In the genomic region with DNA sequence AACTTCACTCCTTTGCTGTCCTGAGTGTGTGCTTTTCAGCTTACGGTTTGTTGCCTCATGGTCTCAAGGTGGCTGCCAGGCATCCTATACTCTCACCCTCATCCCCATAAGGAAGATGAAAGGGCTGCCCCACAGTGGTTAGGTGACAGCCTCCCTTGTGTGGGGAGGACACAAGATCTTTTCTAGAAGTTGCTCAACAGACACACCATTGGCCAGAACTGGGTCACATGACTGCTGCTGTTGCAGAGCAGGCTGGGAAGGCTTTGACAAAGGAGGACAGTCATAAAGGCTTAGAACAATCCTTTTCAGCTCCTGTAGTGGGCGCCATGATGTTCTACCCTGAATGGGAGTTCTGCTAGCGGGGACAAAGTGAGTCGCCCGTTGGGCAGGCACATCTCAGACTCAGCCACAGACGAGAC, we compare ENCODE assay signal across 20 cellular contexts.
A peak's percentile ranks its signal among the peaks of the same experiment; 100 is the strongest.
DNase-seq lines count a peak whose midpoint lies in the region; ATAC-seq, FAIRE-seq and TF ChIP-seq lines count a peak whose summit lies in the region.
"Had no signal": no experiment of that assay in that cellular context is flagged by ENCODE, and none has a peak within 500 bp of the region (broad histone marks: within the 10 kb centered on the region; RNA-seq: fewer than 3 reads in every experiment).

No MANE protein-coding gene starts in this region.

- CTCF ChIA-PET in OCI-LY7 (lab: Charles Lee; ENCODE audit: unreplicated experiment) (no interaction called here), H1 (lab: Charles Lee; ENCODE audit: partially characterized antibody) (interaction anchor here (0.7 to 2.1 kb wide), 14 partner anchors 8 to 193 kb away, joined by 3 to 8 read pairs (median 4); no protein-coding TSS in a partner anchor)

- H4K20me1 ChIP-seq in OCI-LY7 (ENCODE audit: insufficient read depth, low read length) (no peaks in the 10 kb centered on the region), H1 (replicated peaks in 1 of 2; ENCODE audit: control insufficient read depth in 1 of 2, insufficient read depth in 2 of 2, low read length in 2 of 2) (no peaks in the 10 kb centered on the region)

- H3K4me2 ChIP-seq in OCI-LY7 (ENCODE audit: low read length) (no peak overlapping the region), H1 (ENCODE audit: insufficient read depth in 1 of 2, low read depth in 2 of 2, low read length in 2 of 2) (no peak overlapping the region)

- no peak overlapping the region for H3K9ac ChIP-seq in H1 (replicated peaks in 1 of 4; ENCODE audit: extremely low read depth in 1 of 4, low read depth in 3 of 4, low read length in 3 of 4)

- 0 out of 4 replicates have a peak, but pooled peaks of 1 of the 2 experiments have one; percentile 20 for TF ChIP-seq RAD21 in H1 (IDR thresholded peaks at IDR 0.05 in 1 of 2, conservative IDR thresholded peaks at IDR 0.05 in 1 of 2; ENCODE audit: low read depth in 2 of 2, low read length in 2 of 2)

- peaks cover 7 to 10% of the 10 kb centered on the region in 2 donors for H3K9me3 Mint-ChIP-seq in stimulated activated naive B cell treated with anti-CD40 and anti-IgM and Interleukin-4, amounts not matched to agents 10 μg/mL and 1 μg/mL and 100 μg/mL, for 72 hours

- POLR2A ChIA-PET in OCI-LY7 (lab: Charles Lee) (no interaction called here), H1 (lab: Charles Lee; ENCODE audit: partially characterized antibody) (interaction anchor here (0.5 to 1.0 kb wide), 3 partner anchors 23 to 156 kb away, joined by 3 to 4 read pairs (median 3); no protein-coding TSS in a partner anchor)

- no peak overlapping the region for H2BK120ac ChIP-seq in H1 (replicated peaks; ENCODE audit: low read depth, low read length)

- no peaks in the 10 kb centered on the region for H3K4me1 Mint-ChIP-seq in stimulated activated naive B cell treated with anti-CD40 and anti-IgM and Interleukin-4, amounts not matched to agents 10 μg/mL and 1 μg/mL and 100 μg/mL, for 72 hours
- H3K4me1 Mint-ChIP-seq: activated naive CD8-positive, alpha-beta T cell treated with anti-CD3 and anti-CD28 coated beads, Interleukin-2, amount 10 ng/mL, durations not matched to agents 7 days and 5 days had no signal

- H2BK15ac ChIP-seq in H1 (ENCODE audit: low read length), result no peak overlapping the region

- peaks cover 46 to 51% of the 10 kb centered on the region in 2 donors for H3K36me3 Mint-ChIP-seq in stimulated activated naive B cell treated with anti-CD40 and anti-IgM and Interleukin-4, amounts not matched to agents 10 μg/mL and 1 μg/mL and 100 μg/mL, for 72 hours

- H2AFZ ChIP-seq in OCI-LY7 (ENCODE audit: low read length), result no peak overlapping the region
- H2AFZ ChIP-seq in H1 (ENCODE audit: low read length), result no peak overlapping the region

- no peak overlapping the region for H4K91ac ChIP-seq in H1 (replicated peaks; ENCODE audit: insufficient read length, low read length)

- no peak overlapping the region for H2AK5ac ChIP-seq in H1 (ENCODE audit: low read depth, low read length)

- H2BK12ac ChIP-seq in H1 (ENCODE audit: low read depth, low read length), result no peak overlapping the region

- intact Hi-C loops in OCI-LY7 (cut with micrococcal nuclease; ENCODE audit: unreplicated experiment), result no loop called here

- H3K27me3 ChIP-seq in H1 (replicated peaks in 1 of 4; ENCODE audit: control insufficient read depth in 3 of 4, extremely low read depth in 1 of 4, insufficient read depth in 3 of 4, low read length in 3 of 4), result no peaks in the 10 kb centered on the region; a peak in 1 of 7 replicates
- H3K27me3 ChIP-seq: Peyer's patch, sigmoid colon, upper lobe of left lung had no signal

- no peak overlapping the region for H3K18ac ChIP-seq in H1 (ENCODE audit: extremely low read depth, low read length)

- peaks cover 8% of the 10 kb centered on the region; the same call in 1 of the 2 replicates for H3K9me3 ChIP-seq in OCI-LY7 (ENCODE audit: low read length)
- peaks cover 0 to 4% of the 10 kb centered on the region in 2 experiments; a peak in 3 of 4 replicates for H3K9me3 ChIP-seq in H1 (ENCODE audit: insufficient read depth in 2 of 2, low read depth in 1 of 2, low read length in 1 of 2)
- H3K9me3 ChIP-seq: neutrophil, Peyer's patch, upper lobe of left lung had no signal

- no peak overlapping the region for H3K14ac ChIP-seq in H1 (ENCODE audit: insufficient read length)

- H3K56ac ChIP-seq in H1 (replicated peaks; ENCODE audit: insufficient read length, low read depth, low read length), result no peak overlapping the region

- H3K4ac ChIP-seq in H1 (replicated peaks; ENCODE audit: insufficient read length, low read depth, low read length), result no peak overlapping the region

- H3K79me2 ChIP-seq in OCI-LY7 (ENCODE audit: insufficient read depth, low read depth, low read length), result no peaks in the 10 kb centered on the region
- H3K79me2 ChIP-seq in H1 (ENCODE audit: control insufficient read depth in 1 of 2, insufficient read depth in 2 of 2, low read length in 2 of 2), result no peaks in the 10 kb centered on the region

- TF ChIP-seq EP300 in H1 (IDR thresholded peaks at IDR 0.05; ENCODE audit: borderline replicate concordance in 1 of 2, low read depth in 2 of 2, low read length in 2 of 2), result no peak

- TF ChIP-seq CTCF in OCI-LY7 (conservative IDR thresholded peaks at IDR 0.05; ENCODE audit: low read length), result 0 out of 2 replicates have a peak, but pooled peaks have one; percentile 12
- TF ChIP-seq CTCF in H1 (IDR thresholded peaks at IDR 0.05; ENCODE audit: control extremely low read depth in 1 of 3, insufficient read depth in 1 of 3, low read depth in 1 of 3, low read length in 3 of 3), result peak in 2 of 3 experiments; percentile 4 to 34; a peak in 1 of 4 replicates

- H3K27ac ChIP-seq in OCI-LY7 (ENCODE audit: low read depth, low read length, poor library complexity, severe bottlenecking) (no peak overlapping the region), H1 (ENCODE audit: low read depth, low read length) (no peak overlapping the region)
- H3K27ac ChIP-seq: neutrophil, Peyer's patch had no signal

- H3K36me3 ChIP-seq in OCI-LY7 (ENCODE audit: insufficient read depth, low read length) (peaks cover 18% of the 10 kb centered on the region), H1 (ENCODE audit: control insufficient read depth in 2 of 4, insufficient read depth in 4 of 4, low read length in 3 of 4) (no peaks in the 10 kb centered on the region)
- H3K36me3 ChIP-seq: neutrophil, Peyer's patch, sigmoid colon, upper lobe of left lung had no signal

- no peak overlapping the region for H2BK5ac ChIP-seq in H1 (ENCODE audit: low read depth, low read length)

- H4K5ac ChIP-seq in H1 (ENCODE audit: insufficient read length, low read depth, low read length), result no peak overlapping the region

- WGBS in H1 (ENCODE audit: extremely low coverage in 1 of 2, insufficient coverage in 1 of 2, insufficient read length in 1 of 2, insufficient replicate concordance in 2 of 2, low coverage in 1 of 2, low lambda C conversion rate in 2 of 2, missing lambda C conversion rate in 1 of 2), 2 experiments, result 90% methylated on average over 6 of the region's 6 CpGs; no CpG with 5 or more reads in 1 of the 2 experiments

- no peak for TF ChIP-seq POLR2A in H1 (IDR thresholded peaks at IDR 0.05; ENCODE audit: control extremely low read depth in 1 of 2, low read depth in 2 of 2, low read length in 2 of 2)

- H3K27ac Mint-ChIP-seq in stimulated activated naive B cell treated with anti-CD40 and anti-IgM and Interleukin-4, amounts not matched to agents 10 μg/mL and 1 μg/mL and 100 μg/mL, for 72 hours, result peak overlapping the region; percentile 25
- H3K27ac Mint-ChIP-seq: activated naive CD8-positive, alpha-beta T cell treated with anti-CD3 and anti-CD28 coated beads, Interleukin-2, amount 10 ng/mL, durations not matched to agents 7 days and 5 days; activated T-cell treated with anti-CD3 and anti-CD28 coated beads, Interleukin-2, amount 50 U/mL, for 24 hours had no signal

- H3K9me2 ChIP-seq in OCI-LY7 (ENCODE audit: insufficient read depth, low read length), result no peaks in the 10 kb centered on the region

- peak; percentile 7 for DNase-seq in stimulated activated CD4-positive, alpha-beta T cell treated with anti-CD3 and anti-CD28 coated beads, Interleukin-1b, Interleukin-23, amount 100 ng/mL, for 48 hours
- no peak for DNase-seq in stimulated activated CD4-positive, alpha-beta T cell treated with anti-CD3 and anti-CD28 coated beads, Interleukin-12 subunit alpha, Interleukin-12 subunit beta, amount 100 ng/mL, for 4 hours
- DNase-seq in OCI-LY7 (ENCODE audit: low spot score), result no peak
- no peak for DNase-seq in H1 (ENCODE audit: low read depth in 1 of 2, low spot score in 2 of 2)
- DNase-seq in stimulated activated naive B cell treated with anti-CD40 and anti-IgM and Interleukin-4, amounts not matched to agents 10 μg/mL and 1 μg/mL and 100 μg/mL, for 72 hours, result no peak
- DNase-seq: activated naive CD8-positive, alpha-beta T cell treated with anti-CD3 and anti-CD28 coated beads, Interleukin-2, amount 10 ng/mL, durations not matched to agents 7 days and 5 days; activated T-cell treated with anti-CD3 and anti-CD28 coated beads, Interleukin-2, amount 50 U/mL, for 24 hours; central memory CD4-positive, alpha-beta T cell; COR-L47; KBM-7; NCI-H187; NCI-H69; Peyer's patch; sigmoid colon; stimulated activated CD4-positive, alpha-beta T cell treated with anti-CD3 and anti-CD28 coated beads, Interleukin-4, amount 100 ng/mL, for 4 hours; upper lobe of left lung had no signal

- H3K4me1 ChIP-seq in OCI-LY7 (ENCODE audit: insufficient read depth, low read length, poor library complexity, severe bottlenecking) (no peaks in the 10 kb centered on the region), H1 (replicated peaks in 1 of 4; ENCODE audit: control insufficient read depth in 3 of 4, insufficient read depth in 4 of 4, low read length in 3 of 4) (peaks cover 0 to 7% (median 3%) of the 10 kb centered on the region in 4 experiments; a peak in 3 of 7 replicates)

- H3K4me3 ChIP-seq in OCI-LY7 (ENCODE audit: low read depth, low read length, poor library complexity, severe bottlenecking), result no peak overlapping the region
- no peak overlapping the region for H3K4me3 ChIP-seq in H1 (ENCODE audit: extremely low read depth in 1 of 4, insufficient read depth in 2 of 4, low read depth in 3 of 4, low read length in 4 of 4)
- H3K4me3 ChIP-seq: Peyer's patch, sigmoid colon, upper lobe of left lung had no signal

- peaks cover 8 to 14% of the 10 kb centered on the region in 2 donors for H3K27me3 Mint-ChIP-seq in stimulated activated naive B cell treated with anti-CD40 and anti-IgM and Interleukin-4, amounts not matched to agents 10 μg/mL and 1 μg/mL and 100 μg/mL, for 72 hours
- H3K27me3 Mint-ChIP-seq: activated naive CD8-positive, alpha-beta T cell treated with anti-CD3 and anti-CD28 coated beads, Interleukin-2, amount 10 ng/mL, durations not matched to agents 7 days and 5 days had no signal

- BruUV-seq in OCI-LY7 (replicated peaks; lab: Mats Ljungman, UMichigan), result no TSS peak

- H2BK20ac ChIP-seq in H1 (ENCODE audit: low read length), result no peak overlapping the region

- no peaks in the 10 kb centered on the region for H3K23me2 ChIP-seq in H1 (ENCODE audit: low read depth, low read length)

- no peak for ATAC-seq in stimulated activated naive B cell treated with anti-CD40 and anti-IgM and Interleukin-4, amounts not matched to agents 10 μg/mL and 1 μg/mL and 100 μg/mL, for 72 hours (replicated peaks)
- no peak for ATAC-seq in GM21367 (IDR thresholded peaks at IDR 0.05; ENCODE audit: unreplicated experiment)
- ATAC-seq in HG03469 (IDR thresholded peaks at IDR 0.05; ENCODE audit: unreplicated experiment), result no peak
- ATAC-seq in HG03025 (IDR thresholded peaks at IDR 0.05; ENCODE audit: low FRiP score, unreplicated experiment), result no peak

- H3K79me1 ChIP-seq in H1 (ENCODE audit: low read depth, low read length), result no peaks in the 10 kb centered on the region

- H4K8ac ChIP-seq in H1 (ENCODE audit: extremely low read depth, insufficient read depth, low read length), result no peak overlapping the region

- no peak overlapping the region for H3K23ac ChIP-seq in H1 (ENCODE audit: insufficient read length)

- FAIRE-seq in H1 (lab: Jason Lieb, UNC), result no peak

- H3K4me3 Mint-ChIP-seq in stimulated activated naive B cell treated with anti-CD40 and anti-IgM and Interleukin-4, amounts not matched to agents 10 μg/mL and 1 μg/mL and 100 μg/mL, for 72 hours, result no peak overlapping the region
- H3K4me3 Mint-ChIP-seq: activated naive CD8-positive, alpha-beta T cell treated with anti-CD3 and anti-CD28 coated beads, Interleukin-2, amount 10 ng/mL, durations not matched to agents 7 days and 5 days; activated T-cell treated with anti-CD3 and anti-CD28 coated beads, Interleukin-2, amount 50 U/mL, for 24 hours had no signal
